ENCODE assay signal across 8 cellular contexts in genomic region chr3:177150970-177151627, GRCh38. TPM values are rescaled to one million over a fixed set of nuclear protein-coding genes. Genes with fewer than 3 reads are reported as not detected.
DNase-seq lines count a peak whose midpoint lies in the region; ATAC-seq and TF ChIP-seq lines count a peak whose summit lies in the region.

No MANE protein-coding gene starts in this region.

- H4K8ac ChIP-seq in H9 (replicated peaks; ENCODE audit: insufficient read length, low read depth, low read length): no peak overlapping the region

- H3K18ac ChIP-seq in H9 (ENCODE audit: insufficient read length, low read depth, low read length): no peak overlapping the region

- H2BK120ac ChIP-seq in H9 (ENCODE audit: low read depth, low read length, poor library complexity, severe bottlenecking): no peak overlapping the region

- no peak overlapping the region for H2AK5ac ChIP-seq in H9 (ENCODE audit: insufficient read length, low read length)

- no peak overlapping the region for H3K4me3 Mint-ChIP-seq in activated naive CD4-positive, alpha-beta T cell treated with anti-CD3 and anti-CD28 coated beads, Interleukin-2, amount 10 ng/mL, durations not matched to agents 7 days and 5 days
- no peak overlapping the region for H3K4me3 Mint-ChIP-seq in H9
- peak overlapping the region; percentile 72 for H3K4me3 Mint-ChIP-seq in activated naive CD8-positive, alpha-beta T cell

- H3K4ac ChIP-seq in H9 (ENCODE audit: low read depth, low read length): no peak overlapping the region

- no peak overlapping the region for H2BK20ac ChIP-seq in H9 (ENCODE audit: low read depth, low read length, poor library complexity, severe bottlenecking)

- H3K79me1 ChIP-seq in H9 (ENCODE audit: insufficient read depth, low read depth, low read length, poor library complexity, severe bottlenecking): peaks cover 5% of the 10 kb centered on the region

- H3K27me3 Mint-ChIP-seq in activated naive CD4-positive, alpha-beta T cell treated with anti-CD3 and anti-CD28 coated beads, Interleukin-2, amount 10 ng/mL, durations not matched to agents 7 days and 5 days: no peaks in the 10 kb centered on the region
- no peaks in the 10 kb centered on the region for H3K27me3 Mint-ChIP-seq in H9 (ENCODE audit: low read depth)
- no peaks in the 10 kb centered on the region for H3K27me3 Mint-ChIP-seq in activated naive CD8-positive, alpha-beta T cell

- H3K9ac ChIP-seq in H9 (ENCODE audit: extremely low read depth, insufficient read length, low read length) (no peak overlapping the region), Loucy (ENCODE audit: low read depth, low read length, poor library complexity, severe bottlenecking) (no peak overlapping the region)

- H3T11ph ChIP-seq in H9 (ENCODE audit: low read length): no peak overlapping the region

- H2BK5ac ChIP-seq in H9 (ENCODE audit: insufficient read length, low read length): no peak overlapping the region

- no CpG with 5 or more reads among the region's 7 CpGs for WGBS in H9 (ENCODE audit: extremely low coverage, insufficient read length, low lambda C conversion rate)

- CTCF ChIA-PET in activated naive CD4-positive, alpha-beta T cell treated with anti-CD3 and anti-CD28 coated beads, Interleukin-2, amount 10 ng/mL, durations not matched to agents 7 days and 5 days (lab: Charles Lee): interaction anchor here (0.6 to 1.1 kb wide), 2 partner anchors 86 to 759 kb away, joined by 3 to 4 read pairs; no protein-coding TSS in a partner anchor

- no peak overlapping the region for H4K5ac ChIP-seq in H9 (ENCODE audit: insufficient read length, low read depth, low read length)

- peaks cover 6% of the 10 kb centered on the region for H3K4me1 ChIP-seq in H9 (ENCODE audit: insufficient read depth, low read length)
- H3K4me1 ChIP-seq in Loucy (ENCODE audit: insufficient read depth, low read length, poor library complexity, severe bottlenecking): peaks cover 31% of the 10 kb centered on the region

- H3K9me3 ChIP-seq in H9 (ENCODE audit: control insufficient read depth, low read depth, low read length) (no peaks in the 10 kb centered on the region), Loucy (ENCODE audit: insufficient read depth, low read depth, low read length) (no peaks in the 10 kb centered on the region)

- H2AFZ ChIP-seq in H9 (ENCODE audit: low read length): no peak overlapping the region
- no peak overlapping the region for H2AFZ ChIP-seq in Loucy (ENCODE audit: low read length)

- no peak overlapping the region for H2BK15ac ChIP-seq in H9 (ENCODE audit: low read depth, low read length)

- no peaks in the 10 kb centered on the region for H3K36me3 ChIP-seq in Loucy (ENCODE audit: insufficient read depth, low read length)

- H3K14ac ChIP-seq in H9 (ENCODE audit: insufficient read depth, low read length): no peak overlapping the region

- peak overlapping the region; percentile 36 to 54 for H3K27ac Mint-ChIP-seq in activated naive CD4-positive, alpha-beta T cell treated with anti-CD3 and anti-CD28 coated beads, Interleukin-2, amount 50 U/mL, for 72 hours
- no peak overlapping the region for H3K27ac Mint-ChIP-seq in activated naive CD4-positive, alpha-beta T cell treated with anti-CD3 and anti-CD28 coated beads, Interleukin-2, amount 10 ng/mL, durations not matched to agents 7 days and 5 days
- H3K27ac Mint-ChIP-seq in H9: peak overlapping the region in 2 of 3 experiments; percentile 20 to 48; a peak in 2 of 7 replicates
- H3K27ac Mint-ChIP-seq in activated naive CD8-positive, alpha-beta T cell: peak overlapping the region; percentile 86

- no peaks in the 10 kb centered on the region for H3K9me3 Mint-ChIP-seq in activated naive CD4-positive, alpha-beta T cell treated with anti-CD3 and anti-CD28 coated beads, Interleukin-2, amount 50 U/mL, for 72 hours
- no peaks in the 10 kb centered on the region for H3K9me3 Mint-ChIP-seq in activated naive CD4-positive, alpha-beta T cell treated with anti-CD3 and anti-CD28 coated beads, Interleukin-2, amount 10 ng/mL, durations not matched to agents 7 days and 5 days
- no peaks in the 10 kb centered on the region for H3K9me3 Mint-ChIP-seq in H9
- H3K9me3 Mint-ChIP-seq in activated naive CD8-positive, alpha-beta T cell (ENCODE audit: low read depth): no peaks in the 10 kb centered on the region

- H3K4me2 ChIP-seq in H9 (ENCODE audit: insufficient read depth, insufficient read length, low read length) (no peak overlapping the region), Loucy (ENCODE audit: low read depth, low read length, poor library complexity, severe bottlenecking) (peak overlapping the region; percentile 17)

- no peak overlapping the region for H3K4me3 ChIP-seq in Loucy (ENCODE audit: low read length, poor library complexity, severe bottlenecking)

- H3K23ac ChIP-seq in H9 (ENCODE audit: insufficient read length, low read depth, low read length): no peak overlapping the region

- no peaks in the 10 kb centered on the region for H3K36me3 Mint-ChIP-seq in activated naive CD4-positive, alpha-beta T cell treated with anti-CD3 and anti-CD28 coated beads, Interleukin-2, amount 50 U/mL, for 72 hours
- peaks cover 10% of the 10 kb centered on the region for H3K36me3 Mint-ChIP-seq in activated naive CD4-positive, alpha-beta T cell treated with anti-CD3 and anti-CD28 coated beads, Interleukin-2, amount 10 ng/mL, durations not matched to agents 7 days and 5 days
- no peaks in the 10 kb centered on the region; a peak in 1 of 7 replicates for H3K36me3 Mint-ChIP-seq in H9 (ENCODE audit: insufficient read depth in 1 of 3, low read depth in 3 of 3)
- peaks cover 2% of the 10 kb centered on the region for H3K36me3 Mint-ChIP-seq in activated naive CD8-positive, alpha-beta T cell

- no peak overlapping the region for H2BK12ac ChIP-seq in H9 (ENCODE audit: insufficient read length, low read depth, low read length)

- no peak overlapping the region for H3K27ac ChIP-seq in H9 (ENCODE audit: insufficient read length, low read depth, low read length)

- peak; percentile 95 to 96 for ATAC-seq in activated naive CD4-positive, alpha-beta T cell treated with anti-CD3 and anti-CD28 coated beads, Interleukin-2, amount 50 U/mL, for 72 hours

- no peak overlapping the region for H3K56ac ChIP-seq in H9 (ENCODE audit: insufficient read length, low read depth, low read length)

- H3K79me2 ChIP-seq in H9 (ENCODE audit: insufficient read depth, low read length): peaks cover 45% of the 10 kb centered on the region; the same call in 1 of the 2 replicates
- H3K79me2 ChIP-seq in Loucy (ENCODE audit: insufficient read depth, low read length): peaks cover 100% of the 10 kb centered on the region

- H4K20me1 ChIP-seq in H9 (ENCODE audit: control insufficient read depth, insufficient read depth, insufficient read length): no peaks in the 10 kb centered on the region
- peaks cover 97% of the 10 kb centered on the region for H4K20me1 ChIP-seq in Loucy (ENCODE audit: insufficient read depth, low read length, poor library complexity, severe bottlenecking)

- H3K23me2 ChIP-seq in H9 (ENCODE audit: insufficient read length, low read depth, low read length, poor library complexity, severe bottlenecking): no peaks in the 10 kb centered on the region

- H4K91ac ChIP-seq in H9 (ENCODE audit: insufficient read length, low read depth, low read length): no peak overlapping the region

- DNase-seq in activated naive CD4-positive, alpha-beta T cell treated with anti-CD3 and anti-CD28 coated beads, Interleukin-2, amount 50 U/mL, for 72 hours (ENCODE audit: low spot score in 2 of 2): no peak
- DNase-seq in activated naive CD4-positive, alpha-beta T cell treated with anti-CD3 and anti-CD28 coated beads, Interleukin-2, amount 10 ng/mL, durations not matched to agents 7 days and 5 days: no peak
- DNase-seq in H9 (no peak), middle frontal gyrus (ENCODE audit: extremely low spot score, low spot score) (peak; percentile 35), NCI-H1930 (lab: John Stamatoyannopoulos, UW) (no peak), retina (no peak)

- H3F3A ChIP-seq in Loucy (ENCODE audit: low read depth): peaks cover 5% of the 10 kb centered on the region; the same call in 1 of the 2 replicates

- no peak for TF ChIP-seq CTCF in H9 (conservative IDR thresholded peaks at IDR 0.05)
- TF ChIP-seq CTCF in Loucy (conservative IDR thresholded peaks at IDR 0.05; ENCODE audit: low read length): no peak

- no peaks in the 10 kb centered on the region for H3K9me2 ChIP-seq in Loucy (replicated peaks; ENCODE audit: low read depth, low read length)

- H3K27me3 ChIP-seq in H9 (ENCODE audit: insufficient read depth, low read length) (no peaks in the 10 kb centered on the region), Loucy (ENCODE audit: insufficient read depth, low read length, poor library complexity, severe bottlenecking) (no peaks in the 10 kb centered on the region)

- H3K4me1 Mint-ChIP-seq in activated naive CD4-positive, alpha-beta T cell treated with anti-CD3 and anti-CD28 coated beads, Interleukin-2, amount 10 ng/mL, durations not matched to agents 7 days and 5 days: peaks cover 39% of the 10 kb centered on the region
- H3K4me1 Mint-ChIP-seq in H9: peaks cover 42 to 61% of the 10 kb centered on the region in 2 experiments
- peaks cover 74% of the 10 kb centered on the region for H3K4me1 Mint-ChIP-seq in activated naive CD8-positive, alpha-beta T cell (ENCODE audit: low read depth)

RNA-seq across cellular contexts. Expression of gene TBL1XR1, which starts 46.2 kb away (rescaled TPM):
- total RNA-seq in activated naive CD4-positive, alpha-beta T cell treated with anti-CD3 and anti-CD28 coated beads, Interleukin-2, amount 50 U/mL, for 72 hours: 100 to 1,000 TPM; 130 to 184 TPM
- total RNA-seq in H9 (2021): 170 and 175 TPM in 2 replicates
